ENCODE assay signal across 22 cellular contexts in genomic region chr18:29449424-29449823, GRCh38.
A peak's percentile ranks its signal among the peaks of the same experiment; 100 is the strongest.
DNase-seq lines count a peak whose midpoint lies in the region; ATAC-seq, FAIRE-seq and TF ChIP-seq lines count a peak whose summit lies in the region.
"Had no signal": no experiment of that assay in that cellular context is flagged by ENCODE, and none has a peak within 500 bp of the region (broad histone marks: within the 10 kb centered on the region; RNA-seq: fewer than 3 reads in every experiment).

No MANE protein-coding gene starts in this region.

- H3K36me3 Mint-ChIP-seq in MCF 10A (ENCODE audit: insufficient read depth, unreplicated experiment) (no peaks in the 10 kb centered on the region), glutamatergic neuron (ENCODE audit: unreplicated experiment) (no peaks in the 10 kb centered on the region)
- H3K36me3 Mint-ChIP-seq: CD4-positive, CD25-positive, alpha-beta regulatory T cell had no signal

- dilution Hi-C loops in mammary epithelial cell (cut with HindIII; ENCODE audit: low sequenced_read_pairs) = no loop called here
- dilution Hi-C loops in endothelial cell of umbilical vein (cut with MboI; ENCODE audit: extremely low pct_ligation_motif_present, low sequenced_read_pairs) = no loop called here

- CTCF ChIA-PET in mammary epithelial cell (lab: Charles Lee; ENCODE audit: low non-redundant PET) (interaction anchor here (0.6 kb wide), 1 partner anchor 357 kb away, joined by 7 read pairs; no protein-coding TSS in a partner anchor), MCF 10A (lab: Yijun Ruan, JAX) (no interaction called here), endothelial cell of umbilical vein (lab: Charles Lee) (interaction anchor here (2.2 kb wide), 1 partner anchor 13 kb away, joined by 5 read pairs; no protein-coding TSS in a partner anchor)

- H3K4me2 ChIP-seq in mammary epithelial cell (ENCODE audit: insufficient read depth, low read depth, low read length) (no peak overlapping the region), endothelial cell of umbilical vein (ENCODE audit: insufficient read depth, low read length) (no peak overlapping the region)

- H3K27me3 Mint-ChIP-seq in MCF 10A (ENCODE audit: insufficient read depth, unreplicated experiment) (no peaks in the 10 kb centered on the region), glutamatergic neuron (ENCODE audit: unreplicated experiment) (no peaks in the 10 kb centered on the region)
- H3K27me3 Mint-ChIP-seq: CD4-positive, CD25-positive, alpha-beta regulatory T cell had no signal

- H3K27ac Mint-ChIP-seq in MCF 10A (ENCODE audit: low read depth, unreplicated experiment) (no peak overlapping the region), glutamatergic neuron (ENCODE audit: unreplicated experiment) (no peak overlapping the region)
- H3K27ac Mint-ChIP-seq: CD4-positive, CD25-positive, alpha-beta regulatory T cell had no signal

- no TSS peak for BruUV-seq in mammary epithelial cell (replicated peaks; lab: Mats Ljungman, UMichigan)
- no TSS peak for BruUV-seq in MCF 10A (replicated peaks; lab: Mats Ljungman, UMichigan)
- no TSS peak for BruUV-seq in endothelial cell of umbilical vein (replicated peaks; lab: Mats Ljungman, UMichigan)

- H3K79me2 ChIP-seq in mammary epithelial cell (ENCODE audit: insufficient read depth, low read length) = no peaks in the 10 kb centered on the region
- H3K79me2 ChIP-seq in endothelial cell of umbilical vein (ENCODE audit: control insufficient read depth, insufficient read depth, low read length) = no peaks in the 10 kb centered on the region

- no peak overlapping the region for H3K27ac ChIP-seq in mammary epithelial cell (ENCODE audit: insufficient read depth, low read depth, low read length)
- no peak overlapping the region for H3K27ac ChIP-seq in endothelial cell of umbilical vein (ENCODE audit: insufficient read depth, low read depth, low read length)
- no peak overlapping the region for H3K27ac ChIP-seq in substantia nigra (ENCODE audit: low read depth, low read length, poor library complexity, severe bottlenecking)
- H3K27ac ChIP-seq: 22Rv1 had no signal

- TF ChIP-seq CTCF in mammary epithelial cell (conservative IDR thresholded peaks at IDR 0.05 in 1 of 2, IDR thresholded peaks at IDR 0.05 in 1 of 2; ENCODE audit: extremely low read depth in 1 of 2, insufficient read depth in 1 of 2, low read depth in 1 of 2, low read length in 2 of 2) = no peak
- TF ChIP-seq CTCF in MCF 10A (IDR thresholded peaks at IDR 0.05; ENCODE audit: unreplicated experiment) = no peak
- no peak for TF ChIP-seq CTCF in endothelial cell of umbilical vein (IDR thresholded peaks at IDR 0.05; ENCODE audit: extremely low read depth in 1 of 2, insufficient read depth in 1 of 2, low read depth in 1 of 2, low read length in 2 of 2)
- TF ChIP-seq CTCF in glutamatergic neuron (IDR thresholded peaks at IDR 0.05; ENCODE audit: partially characterized antibody, unreplicated experiment) = no peak

- DNase-seq in mammary epithelial cell (no peak), MCF 10A (ENCODE audit: unreplicated experiment) (no peak), endothelial cell of umbilical vein (ENCODE audit: low read depth, low spot score) (peak; percentile 31), iris pigment epithelial cell (ENCODE audit: low read depth) (peak; percentile 66), DMS153 (lab: John Stamatoyannopoulos, UW) (no peak), substantia nigra (lab: John Stamatoyannopoulos, UW) (no peak), glutamatergic neuron (no peak)
- DNase-seq: BE2C; Caco-2; CD4-positive, CD25-positive, alpha-beta regulatory T cell; GF-D8; GOT3; NCI-H1105 treated with DMSO at 0.1 percent for 48 hours; NCI-H1694; NCI-H2107; NCI-H510A treated with DMSO at 0.1 percent for 48 hours; NCI-H774; SHP77 treated with DMSO at 0.1 percent for 48 hours had no signal

- H3K4me1 ChIP-seq in mammary epithelial cell (ENCODE audit: insufficient read depth, low read length) (no peaks in the 10 kb centered on the region), endothelial cell of umbilical vein (ENCODE audit: control insufficient read depth, extremely low read depth, insufficient read depth, low read length) (no peaks in the 10 kb centered on the region)
- H3K4me1 ChIP-seq: BE2C, Caco-2 had no signal

- H3K27me3 ChIP-seq in mammary epithelial cell (ENCODE audit: insufficient read depth, low read length) (no peaks in the 10 kb centered on the region), endothelial cell of umbilical vein (ENCODE audit: control insufficient read depth in 2 of 2, insufficient read depth in 2 of 2, low read length in 2 of 2) (no peaks in the 10 kb centered on the region)
- H3K27me3 ChIP-seq: BE2C had no signal

- 52% methylated on average over 3 of the region's 3 CpGs for WGBS in mammary epithelial cell (ENCODE audit: low coverage, missing lambda C conversion rate)

- H3K4me1 Mint-ChIP-seq in MCF 10A (ENCODE audit: insufficient read depth, unreplicated experiment) (no peaks in the 10 kb centered on the region), glutamatergic neuron (ENCODE audit: low read depth, unreplicated experiment) (no peaks in the 10 kb centered on the region)
- H3K4me1 Mint-ChIP-seq: CD4-positive, CD25-positive, alpha-beta regulatory T cell had no signal

- FAIRE-seq in endothelial cell of umbilical vein (lab: Jason Lieb, UNC) = no peak
- FAIRE-seq: GM12878, K562 had no signal

- H3K9ac ChIP-seq in mammary epithelial cell (ENCODE audit: insufficient read depth, low read length) = no peak overlapping the region
- no peak overlapping the region for H3K9ac ChIP-seq in endothelial cell of umbilical vein (replicated peaks; ENCODE audit: extremely low read depth, insufficient read depth, low read length)

- no peaks in the 10 kb centered on the region for H3K9me3 ChIP-seq in mammary epithelial cell (replicated peaks; ENCODE audit: insufficient read depth, low read length)
- H3K9me3 ChIP-seq in endothelial cell of umbilical vein (replicated peaks; ENCODE audit: control insufficient read depth, insufficient read depth, low read length) = no peaks in the 10 kb centered on the region
- H3K9me3 ChIP-seq: BE2C, Caco-2 had no signal

- no peak overlapping the region for H3K4me3 Mint-ChIP-seq in MCF 10A (ENCODE audit: unreplicated experiment)
- H3K4me3 Mint-ChIP-seq in glutamatergic neuron (ENCODE audit: unreplicated experiment) = no peak overlapping the region
- H3K4me3 Mint-ChIP-seq: CD4-positive, CD25-positive, alpha-beta regulatory T cell had no signal

- POLR2A ChIA-PET in MCF 10A (lab: Yijun Ruan, JAX) = no interaction called here
- POLR2A ChIA-PET in endothelial cell of umbilical vein (lab: Charles Lee) = no interaction called here

- H4K20me1 ChIP-seq in mammary epithelial cell (ENCODE audit: insufficient read depth, low read length) (no peaks in the 10 kb centered on the region), endothelial cell of umbilical vein (replicated peaks; ENCODE audit: control insufficient read depth, extremely low read depth, insufficient read depth, low read length) (no peaks in the 10 kb centered on the region)

- no peak for ATAC-seq in HG03439 (IDR thresholded peaks at IDR 0.05; ENCODE audit: unreplicated experiment)
- ATAC-seq: GM12878, K562 had no signal

- intact Hi-C loops in mammary epithelial cell (cut with micrococcal nuclease) (no loop called here), MCF 10A (cut with micrococcal nuclease) (no loop called here), endothelial cell of umbilical vein (cut with micrococcal nuclease) (no loop called here)

- no peak for TF ChIP-seq POLR2A in endothelial cell of umbilical vein (IDR thresholded peaks at IDR 0.05; ENCODE audit: low read depth, low read length)

- H3K9me3 Mint-ChIP-seq in MCF 10A (ENCODE audit: unreplicated experiment) = peaks cover 8% of the 10 kb centered on the region
- H3K9me3 Mint-ChIP-seq in glutamatergic neuron (ENCODE audit: unreplicated experiment) = peaks cover 2% of the 10 kb centered on the region

- no peak overlapping the region for H3K4me3 ChIP-seq in mammary epithelial cell (replicated peaks in 1 of 3; ENCODE audit: insufficient read depth in 1 of 3, low read depth in 2 of 3, low read length in 3 of 3)
- no peak overlapping the region for H3K4me3 ChIP-seq in endothelial cell of umbilical vein (replicated peaks in 1 of 3; ENCODE audit: insufficient read depth in 1 of 3, low read depth in 1 of 3, low read length in 3 of 3)
- H3K4me3 ChIP-seq: GM12878, K562 had no signal

- H3K9me1 ChIP-seq in endothelial cell of umbilical vein (replicated peaks; ENCODE audit: control insufficient read depth, extremely low read depth, insufficient read depth, low read length) = no peaks in the 10 kb centered on the region

- no peaks in the 10 kb centered on the region for H3K36me3 ChIP-seq in mammary epithelial cell (ENCODE audit: insufficient read depth, low read length)
- H3K36me3 ChIP-seq in endothelial cell of umbilical vein (ENCODE audit: control insufficient read depth in 2 of 2, extremely low read depth in 1 of 2, insufficient read depth in 2 of 2, low read length in 2 of 2) = no peaks in the 10 kb centered on the region
- H3K36me3 ChIP-seq: BE2C had no signal

- H2AFZ ChIP-seq in mammary epithelial cell (ENCODE audit: low read depth, low read length) (peak overlapping the region; percentile 5), endothelial cell of umbilical vein (ENCODE audit: low read depth, low read length) (no peak overlapping the region)

- in situ Hi-C loops in mammary epithelial cell (cut with MboI; ENCODE audit: low sequenced_read_pairs in 2 of 2) = no loop called here

TF ChIP-seq in endothelial cell of umbilical vein, 7 proteins besides CTCF, POLR2A, EP300 and RAD21:
- TF ChIP-seq GATA2 (IDR thresholded peaks at IDR 0.05; ENCODE audit: insufficient read depth, insufficient read length, low read depth, low read length) (no peak), FOS (IDR thresholded peaks at IDR 0.05; ENCODE audit: borderline replicate concordance, insufficient read depth, low read length) (no peak), MAX (IDR thresholded peaks at IDR 0.05; ENCODE audit: insufficient read depth, insufficient read length) (no peak), EZH2 (IDR thresholded peaks at IDR 0.05; ENCODE audit: borderline replicate concordance, low read depth, low read length, severe bottlenecking) (no peak), POLR2AphosphoS5 (IDR thresholded peaks at IDR 0.05; ENCODE audit: insufficient read depth, low read depth, low read length) (no peak), MYC (IDR thresholded peaks at IDR 0.05; ENCODE audit: low read depth, low read length) (no peak), JUN (IDR thresholded peaks at IDR 0.05; ENCODE audit: borderline replicate concordance, insufficient read depth, insufficient read length, low read depth) (no peak)
TF ChIP-seq in endothelial cell of umbilical vein: peak in this region for 0.

Comparison
In these comparisons a context has a peak if more than half of its experiments do, and no peak if none do; other contexts are left out.
1. DNase-seq: peak in endothelial cell of umbilical vein (single experiment) and iris pigment epithelial cell (single experiment); none in mammary epithelial cell (single experiment), MCF 10A (single experiment), DMS153 (single experiment), substantia nigra (0 of 49) and glutamatergic neuron (single experiment).